ENCODE assay signal across 8 cellular contexts in genomic region chr22:35400335-35400680, GRCh38. TPM values are rescaled to one million over a fixed set of nuclear protein-coding genes. Genes with fewer than 3 reads are reported as not detected.
DNase-seq lines count a peak whose midpoint lies in the region; ATAC-seq, FAIRE-seq and TF ChIP-seq lines count a peak whose summit lies in the region.

No MANE protein-coding gene starts in this region.

- H3K27me3 Mint-ChIP-seq in HFFc6 (ENCODE audit: insufficient read depth) (0 out of 2 replicates have a peak, but pooled peaks cover 2% of the 10 kb centered on the region), T-cell (no peaks in the 10 kb centered on the region)

- peaks cover 21% of the 10 kb centered on the region for H4K20me1 ChIP-seq in DND-41 (ENCODE audit: insufficient read depth, low read length)

- ATAC-seq in DND-41 (ENCODE audit: insufficient read depth, low read depth): peak; percentile 39
- peak; percentile 2 to 23 (median 14) for ATAC-seq in T-cell (replicated peaks in 1 of 4)
- ATAC-seq in esophagus mucosa: peak; percentile 12

- H3K4me1 Mint-ChIP-seq in HFFc6 (ENCODE audit: low read depth) (peaks cover 26% of the 10 kb centered on the region), T-cell (peaks cover 24 to 29% (median 24%) of the 10 kb centered on the region in 3 donors)

- peaks cover 54% of the 10 kb centered on the region for H3K79me2 ChIP-seq in DND-41 (ENCODE audit: insufficient read depth, low read length)

- peak overlapping the region; percentile 93 for H3K27ac Mint-ChIP-seq in HFFc6
- H3K27ac Mint-ChIP-seq in T-cell: peak overlapping the region in 1 of 2 donors; percentile 94

- peak overlapping the region; percentile 81 for H3K4me2 ChIP-seq in DND-41 (ENCODE audit: insufficient read depth, low read length)

- no peak for TF ChIP-seq EP300 in ovary (IDR thresholded peaks at IDR 0.05)

- H3K9me3 ChIP-seq in DND-41 (ENCODE audit: insufficient read depth, low read length, severe bottlenecking): no peaks in the 10 kb centered on the region
- no peaks in the 10 kb centered on the region for H3K9me3 ChIP-seq in ovary

- peak overlapping the region; percentile 96 for H3K9ac ChIP-seq in DND-41 (ENCODE audit: low read depth, low read length)

- H3K4me3 ChIP-seq in DND-41 (ENCODE audit: low read depth in 1 of 2, low read length in 2 of 2): peak overlapping the region; percentile 85 to 86
- peak overlapping the region; percentile 78 for H3K4me3 ChIP-seq in ovary

- no peaks in the 10 kb centered on the region for H3K27me3 ChIP-seq in DND-41 (ENCODE audit: insufficient read depth, low read length, poor library complexity)
- no peaks in the 10 kb centered on the region for H3K27me3 ChIP-seq in ovary

- intact Hi-C loops in ovary (cut with DNase I): no loop called here

- H2AFZ ChIP-seq in DND-41 (ENCODE audit: low read depth, low read length): peak overlapping the region; percentile 90

- H3K27ac ChIP-seq in DND-41 (ENCODE audit: low read length) (peak overlapping the region; percentile 95), ovary (peak overlapping the region in 1 of 2 donors; percentile 77)

- H3K36me3 Mint-ChIP-seq in HFFc6 (ENCODE audit: low read depth) (peaks cover 6% of the 10 kb centered on the region), T-cell (peaks cover 30% of the 10 kb centered on the region)

- FAIRE-seq in frontal cortex (lab: Jason Lieb, UNC): no peak

- peaks cover 50% of the 10 kb centered on the region for H3K36me3 ChIP-seq in DND-41 (ENCODE audit: insufficient read depth, low read length)
- no peaks in the 10 kb centered on the region for H3K36me3 ChIP-seq in ovary

- peak overlapping the region; percentile 98 for H3K4me3 Mint-ChIP-seq in HFFc6
- peak overlapping the region; percentile 97 to 99 (median 98) for H3K4me3 Mint-ChIP-seq in T-cell

- WGBS in ovary, 3 donors: 1% methylated on average over 24 to 29 of the region's 29 CpGs

- CTCF ChIA-PET in T-cell (lab: Charles Lee): no interaction called here

- DNase-seq in DND-41 (peak; percentile 48), HFFc6 (no peak), T-cell (peak in 7 of 34 experiments; percentile 3 to 22 (median 6)), ovary (peak in 1 of 5 donors; percentile 54), NCI-H510A treated with DMSO at 0.1 percent for 48 hours (lab: John Stamatoyannopoulos, UW) (no peak), frontal cortex (ENCODE audit: low spot score in 2 of 2) (no peak), NCI-H2196 treated with DMSO at 0.1 percent for 48 hours (lab: John Stamatoyannopoulos, UW; ENCODE audit: unreplicated experiment) (no peak)

- TF ChIP-seq POLR2A in ovary (IDR thresholded peaks at IDR 0.05): no peak

- POLR2A ChIA-PET in T-cell (lab: Charles Lee): no interaction called here

- H3K4me1 ChIP-seq in DND-41 (ENCODE audit: insufficient read depth, low read length) (peaks cover 44% of the 10 kb centered on the region), ovary (ENCODE audit: insufficient read depth) (peaks cover 25% of the 10 kb centered on the region)

- TF ChIP-seq CTCF in DND-41 (IDR thresholded peaks at IDR 0.05; ENCODE audit: borderline replicate concordance, extremely low read depth, low read length, poor library complexity, severe bottlenecking) (no peak), HFFc6 (IDR thresholded peaks at IDR 0.05) (no peak), ovary (IDR thresholded peaks at IDR 0.05) (no peak)

- no peaks in the 10 kb centered on the region for H3K9me3 Mint-ChIP-seq in HFFc6
- no peaks in the 10 kb centered on the region for H3K9me3 Mint-ChIP-seq in T-cell

RNA-seq across cellular contexts. Expression of gene MCM5, which starts 0.4 kb away (rescaled TPM):
- 10 to 100 TPM; 41.1 to 96.3 (median 79.9) TPM for total RNA-seq in HFFc6 (2021; fragmentation: NEBNext Ultra II Directional; extraction: Animal tissue kit (Norgen Biotek cat#: 25700))
- 10 to 100 TPM; 34.7 to 66.8 (median 58.7) TPM for total RNA-seq in T-cell
- total RNA-seq in esophagus mucosa: 34.4 TPM
- total RNA-seq in ovary: 10 to 100 TPM; 20.8 to 42.0 (median 39.1) TPM
- polyA plus RNA-seq in ovary: 10 to 100 TPM in 1 of 2 donors, 1 to 10 TPM in 1; 6.6 to 42.5 TPM
- 9.4 TPM for total RNA-seq in frontal cortex

RNA-seq across cellular contexts. Expression of gene HMOX1, which starts 19.4 kb away (rescaled TPM):
- 100 to 1,000 TPM in 1 of 6 experiments, 10 to 100 TPM in 5; 51.2 to 117 (median 56.2) TPM for total RNA-seq in HFFc6 (2021; fragmentation: NEBNext Ultra II Directional; extraction: Animal tissue kit (Norgen Biotek cat#: 25700))
- total RNA-seq in T-cell: 1 to 10 TPM in 3 of 5 donors, under 1 TPM in 2; 0.40 to 2.4 (median 1.0) TPM
- 27.8 TPM for total RNA-seq in esophagus mucosa
- total RNA-seq in ovary: 100 to 1,000 TPM in 1 of 7 donors, 10 to 100 TPM in 6; 45.0 to 101 (median 55.6) TPM
- polyA plus RNA-seq in ovary: 100 to 1,000 TPM in 1 of 2 donors, 10 to 100 TPM in 1; 71.4 to 243 TPM
- total RNA-seq in frontal cortex: 2.9 TPM
